Comparison of ENCODE assay signal across 1 cellular context in the genomic region with DNA sequence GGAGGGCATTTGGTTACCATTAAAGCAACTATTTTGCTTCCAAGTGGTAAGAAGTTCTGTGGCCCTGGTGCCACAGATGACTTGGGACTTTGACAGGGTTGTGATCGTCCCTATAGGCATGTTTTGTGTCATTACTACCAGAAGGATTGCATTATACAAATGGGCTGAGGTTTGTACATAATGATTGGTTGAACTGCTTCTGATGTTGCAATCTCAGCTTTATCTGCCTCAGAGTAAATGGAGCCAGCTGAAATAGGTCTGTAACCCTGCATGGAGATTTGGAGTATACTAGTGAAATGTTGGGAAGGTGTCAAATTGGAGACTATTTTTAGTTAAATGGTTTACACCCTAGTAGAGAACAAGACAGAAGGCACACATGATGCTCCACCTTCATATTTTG.
A peak's percentile ranks its signal among the peaks of the same experiment; 100 is the strongest.
TF ChIP-seq lines count a peak whose summit lies in the region.

No MANE protein-coding gene starts in this region.

TF ChIP-seq in K562, 482 proteins besides CTCF, POLR2A, EP300 and RAD21:
- no peak; the same call in 1 of the 2 replicates for TF ChIP-seq CEBPG (CRISPR knock-in tag; IDR thresholded peaks at IDR 0.05)
- peak; percentile 78 to 89 for TF ChIP-seq CEBPG (tag; conservative IDR thresholded peaks at IDR 0.05 in 1 of 2, IDR thresholded peaks at IDR 0.05 in 1 of 2)
- TF ChIP-seq CEBPB (tag; IDR thresholded peaks at IDR 0.05): peak; percentile 86
- no peak for TF ChIP-seq KAT8 (IDR thresholded peaks at IDR 0.05; ENCODE audit: low read depth)
TF ChIP-seq in K562: peak in this region for 2.
